Comparison of ENCODE assay signal across 1 cellular context in the genomic region with DNA sequence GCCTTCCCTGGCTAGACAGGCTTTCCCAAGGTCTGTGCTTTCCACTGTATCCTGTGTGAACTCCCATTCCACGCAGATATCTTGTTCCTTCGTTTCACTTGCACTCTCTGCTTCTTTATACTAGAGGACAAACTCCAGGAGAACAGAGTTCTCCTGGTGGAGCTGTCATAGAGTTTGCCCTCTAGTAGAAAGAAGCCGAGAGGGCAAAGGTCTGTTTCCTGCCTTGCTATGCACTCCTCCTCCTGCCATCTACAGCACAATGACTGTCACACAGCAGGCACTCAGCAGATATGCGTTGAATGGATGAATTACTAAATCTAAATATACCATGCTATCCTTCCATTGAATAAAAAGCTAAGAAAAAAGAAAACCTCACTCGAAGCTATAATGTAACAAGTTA.
TF ChIP-seq lines count a peak whose summit lies in the region.

No MANE protein-coding gene starts in this region.

TF ChIP-seq in GM12878, 131 proteins besides CTCF, POLR2A, EP300 and RAD21:
- TF ChIP-seq MYC (IDR thresholded peaks at IDR 0.05; ENCODE audit: insufficient read depth, insufficient read length, insufficient replicate concordance, low read length, severe bottlenecking) (no peak), CUX1 (IDR thresholded peaks at IDR 0.05; ENCODE audit: insufficient replicate concordance, low read depth, low read length) (no peak), BHLHE40 (IDR thresholded peaks at IDR 0.05; ENCODE audit: borderline replicate concordance in 1 of 2, low read depth in 2 of 2, low read length in 1 of 2) (no peak), PAX8 (IDR thresholded peaks at IDR 0.05) (no peak), BRCA1 (IDR thresholded peaks at IDR 0.05; ENCODE audit: low read depth, low read length) (no peak), SMAD5 (IDR thresholded peaks at IDR 0.05; ENCODE audit: low read depth) (no peak), MEF2B (IDR thresholded peaks at IDR 0.05; ENCODE audit: partially characterized antibody, poor library complexity, severe bottlenecking) (no peak), ZNF622 (IDR thresholded peaks at IDR 0.05) (no peak), ZNF384 (IDR thresholded peaks at IDR 0.05; ENCODE audit: borderline replicate concordance, low read depth, low read length) (no peak)
